Comparison of ENCODE assay signal across 2 cellular contexts in the genomic region with DNA sequence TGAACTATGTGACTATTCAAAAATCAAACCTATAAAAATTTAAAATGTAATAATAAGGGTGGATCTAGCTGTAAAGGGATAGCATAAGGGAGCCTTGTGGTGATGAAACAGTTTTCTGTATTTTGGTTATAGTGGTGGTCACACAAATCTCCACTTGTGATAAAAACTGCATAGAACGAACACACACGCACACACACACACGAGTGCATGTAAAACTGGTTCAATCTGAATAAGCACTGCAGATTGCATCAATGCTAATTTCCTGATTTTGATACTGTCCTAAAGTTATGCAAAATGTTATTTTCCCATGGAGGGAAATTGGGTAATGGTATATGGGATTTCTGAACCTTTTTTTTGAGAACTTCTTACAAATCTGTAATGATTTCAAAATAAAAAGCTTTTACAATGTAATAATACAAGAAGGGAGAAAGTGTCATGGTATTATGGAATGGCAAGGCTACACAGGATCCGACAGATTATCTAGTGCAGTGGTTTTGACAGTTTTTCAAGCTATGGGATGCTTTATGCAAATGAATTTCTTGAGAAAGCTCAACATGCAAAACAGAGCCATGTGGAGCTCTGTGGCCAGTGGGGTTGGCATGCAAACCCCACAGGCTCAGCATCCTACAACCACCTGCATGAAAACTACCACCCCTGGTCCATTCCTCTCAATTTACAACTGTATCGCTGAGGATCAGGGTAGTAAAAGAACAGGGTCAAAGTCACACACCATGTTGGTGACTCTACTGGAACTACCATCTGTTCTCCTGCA.
TF ChIP-seq lines count a peak whose summit lies in the region.

No MANE protein-coding gene starts in this region.

TF ChIP-seq in GM12891, 5 proteins besides CTCF, POLR2A, EP300 and RAD21:
- peak; percentile 34; the same call in 1 of the 2 replicates for TF ChIP-seq POU2F2 (IDR thresholded peaks at IDR 0.05; ENCODE audit: low read depth, low read length)
- no peak for TF ChIP-seq TAF1 (IDR thresholded peaks at IDR 0.05; ENCODE audit: low read depth, low read length)
- TF ChIP-seq PAX5 (IDR thresholded peaks at IDR 0.05; ENCODE audit: insufficient read depth, low read length, severe bottlenecking), result no peak

TF ChIP-seq in endothelial cell of umbilical vein, 7 proteins besides CTCF, POLR2A, EP300 and RAD21:
- TF ChIP-seq GATA2 (IDR thresholded peaks at IDR 0.05; ENCODE audit: insufficient read depth, insufficient read length, low read depth, low read length) (no peak), JUN (IDR thresholded peaks at IDR 0.05; ENCODE audit: borderline replicate concordance, insufficient read depth, insufficient read length, low read depth) (no peak), POLR2AphosphoS5 (IDR thresholded peaks at IDR 0.05; ENCODE audit: insufficient read depth, low read depth, low read length) (no peak), MAX (IDR thresholded peaks at IDR 0.05; ENCODE audit: insufficient read depth, insufficient read length) (no peak), MYC (IDR thresholded peaks at IDR 0.05; ENCODE audit: low read depth, low read length) (no peak), EZH2 (IDR thresholded peaks at IDR 0.05; ENCODE audit: borderline replicate concordance, low read depth, low read length, severe bottlenecking) (no peak), FOS (IDR thresholded peaks at IDR 0.05; ENCODE audit: borderline replicate concordance, insufficient read depth, low read length) (no peak)
